In the genomic region with DNA sequence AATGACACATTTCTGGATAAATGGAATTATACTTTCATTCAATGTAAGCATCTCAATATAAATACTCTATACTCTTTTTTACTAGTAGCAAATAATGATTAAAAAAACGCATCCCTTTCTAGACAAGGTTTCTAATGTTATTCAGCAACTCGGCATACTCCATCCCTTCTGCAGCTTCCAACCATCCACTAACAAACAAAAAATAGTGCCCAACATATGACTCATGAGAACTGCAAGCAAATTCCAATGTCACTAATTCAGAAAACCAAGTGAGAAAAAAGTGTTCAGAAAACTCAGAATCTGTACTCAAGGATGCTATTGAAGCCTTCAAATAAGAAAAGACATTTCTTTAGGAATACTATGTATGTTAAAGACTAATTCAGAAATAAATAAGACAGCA, we compare ENCODE assay signal across 28 cellular contexts.
"Had no signal": no experiment of that assay in that cellular context is flagged by ENCODE, and none has a peak within 500 bp of the region (broad histone marks: within the 10 kb centered on the region; RNA-seq: fewer than 3 reads in every experiment).

No MANE protein-coding gene starts in this region.

- H3K27me3 ChIP-seq: body of pancreas, gastroesophageal sphincter, pancreas, right atrium auricular region, spleen, testis, transverse colon had no signal

- ATAC-seq: activated CD4-positive, CD25-positive, alpha-beta regulatory T cell treated with anti-CD3 and anti-CD28 coated beads, Interleukin-2, amount 50 U/mL, for 24 hours; body of pancreas; effector memory CD8-positive, alpha-beta T cell; gastroesophageal sphincter; left colon; naive thymus-derived CD8-positive, alpha-beta T cell; pancreas; stimulated activated naive CD8-positive, alpha-beta T cell treated with anti-CD3 and anti-CD28 coated beads, Interleukin-15, Interleukin-2, amounts not matched to agents 100 U/mL and 50 U/mL, for 24 hours had no signal

- H3K36me3 ChIP-seq: prostate gland had no signal

- H3K4me3 ChIP-seq: body of pancreas, gastroesophageal sphincter, pancreas, prostate gland, right atrium auricular region, spleen, testis, transverse colon had no signal

- H3K27ac ChIP-seq: body of pancreas, gastroesophageal sphincter, pancreas, prostate gland, right atrium auricular region, spleen, testis, transverse colon, WERI-Rb-1 had no signal

- FAIRE-seq: kidney, pancreas had no signal

- DNase-seq: activated CD4-positive, alpha-beta T cell treated with anti-CD3 and anti-CD28 coated beads for 48 hours; activated CD4-positive, alpha-beta T cell treated with anti-CD3 and anti-CD28 coated beads, Interleukin-2, amount 50 U/mL, for 48 hours; activated CD8-positive, alpha-beta memory T cell treated with anti-CD3 and anti-CD28 coated beads for 24 hours; activated effector memory CD4-positive, alpha-beta T cell treated with anti-CD3 and anti-CD28 coated beads, Interleukin-2, amount 50 U/mL, for 16 hours; activated naive CD4-positive, alpha-beta T cell treated with anti-CD3 and anti-CD28 coated beads for 36 hours; activated T-cell treated with anti-CD3 and anti-CD28 coated beads, Interleukin-2, amount 50 U/mL, for 1 hour; amygdala; body of pancreas; cerebellar nuclear complex; cortex of kidney; effector memory CD8-positive, alpha-beta T cell; erythroblast; head of caudate nucleus; hippocampal formation; kidney; left colon; naive thymus-derived CD8-positive, alpha-beta T cell; nucleus accumbens; spleen; stimulated activated naive CD8-positive, alpha-beta T cell treated with anti-CD3 and anti-CD28 coated beads, Interleukin-15, Interleukin-2, amounts not matched to agents 100 U/mL and 50 U/mL, for 24 hours; testis; transverse colon; WERI-Rb-1 had no signal

- H3K9me3 ChIP-seq: body of pancreas, gastroesophageal sphincter, pancreas, prostate gland, right atrium auricular region, testis, transverse colon had no signal

- H3K4me1 ChIP-seq: body of pancreas, prostate gland, spleen, testis, transverse colon had no signal
